Comparison of ENCODE assay signal across 12 cellular contexts in genomic region chr15:55268054-55268695, GRCh38. TPM values are rescaled to one million over a fixed set of nuclear protein-coding genes. Genes with fewer than 3 reads are reported as not detected.
DNase-seq lines count a peak whose midpoint lies in the region; ATAC-seq, FAIRE-seq and TF ChIP-seq lines count a peak whose summit lies in the region.
"Had no signal": no experiment of that assay in that cellular context is flagged by ENCODE, and none has a peak within 500 bp of the region (broad histone marks: within the 10 kb centered on the region; RNA-seq: fewer than 3 reads in every experiment).

No MANE protein-coding gene starts in this region.

- H3K4me2 ChIP-seq in Karpas-422 (ENCODE audit: low read depth, low read length, poor library complexity, severe bottlenecking) (peak overlapping the region; percentile 24), K562 (ENCODE audit: insufficient read depth, low read length) (peak overlapping the region; percentile 61; the same call in 1 of the 2 replicates)

- peak; percentile 67 for ATAC-seq in K562
- no peak for ATAC-seq in HG03196 (IDR thresholded peaks at IDR 0.05; ENCODE audit: unreplicated experiment)
- ATAC-seq in sciatic nerve = no peak

- H3K36me3 Mint-ChIP-seq in CD4-positive, alpha-beta memory T cell = peaks cover 20 to 21% of the 10 kb centered on the region in 2 donors

- BruUV-seq in K562 (replicated peaks; lab: Mats Ljungman, UMichigan) = no TSS peak

- 17% methylated on average over 2 of the region's 2 CpGs for WGBS in K562 (ENCODE audit: insufficient coverage, low coverage, missing lambda C conversion rate)

- H2AFZ ChIP-seq in Karpas-422 (ENCODE audit: low read length) (peak overlapping the region; percentile 72; the same call in 1 of the 2 replicates), K562 (ENCODE audit: low read depth, low read length) (no peak overlapping the region)

- H3K4me1 ChIP-seq in CD4-positive, alpha-beta memory T cell (ENCODE audit: insufficient read depth, low read length) = peaks cover 74% of the 10 kb centered on the region
- H3K4me1 ChIP-seq in Karpas-422 (ENCODE audit: low read length) = peaks cover 9% of the 10 kb centered on the region
- H3K4me1 ChIP-seq in K562 (replicated peaks in 1 of 2; ENCODE audit: control insufficient read depth in 2 of 2, insufficient read depth in 2 of 2, low read length in 2 of 2) = peaks cover 9 to 25% of the 10 kb centered on the region in 2 experiments; a peak in 4 of 5 replicates
- H3K4me1 ChIP-seq: foreskin keratinocyte, right atrium auricular region had no signal

- H3K36me3 ChIP-seq in CD4-positive, alpha-beta memory T cell (ENCODE audit: insufficient read depth, low read length) = no peaks in the 10 kb centered on the region
- no peaks in the 10 kb centered on the region for H3K36me3 ChIP-seq in Karpas-422 (ENCODE audit: insufficient read depth, low read length)
- peaks cover 64% of the 10 kb centered on the region for H3K36me3 ChIP-seq in K562 (ENCODE audit: control insufficient read depth, insufficient read depth, low read length)
- H3K36me3 ChIP-seq: right atrium auricular region had no signal

- peak overlapping the region; percentile 90 to 98 (median 97) for H3K27ac Mint-ChIP-seq in CD4-positive, alpha-beta memory T cell

- no peaks in the 10 kb centered on the region for H3K9me2 ChIP-seq in Karpas-422 (replicated peaks; ENCODE audit: insufficient read depth, low read length)

- no peaks in the 10 kb centered on the region for H3K9me3 Mint-ChIP-seq in CD4-positive, alpha-beta memory T cell

- no peaks in the 10 kb centered on the region for H3K9me1 ChIP-seq in K562 (ENCODE audit: control insufficient read depth, insufficient read depth, low read length)

- FAIRE-seq in K562 (lab: Jason Lieb, UNC) = peak; percentile 71

- no peak overlapping the region for H3K9ac ChIP-seq in Karpas-422 (ENCODE audit: low read length)
- peak overlapping the region in 1 of 2 experiments; percentile 10; a peak in 2 of 4 replicates for H3K9ac ChIP-seq in K562 (ENCODE audit: insufficient read depth in 1 of 2, low read depth in 2 of 2, low read length in 2 of 2)

- H3K27ac ChIP-seq in CD4-positive, alpha-beta memory T cell (ENCODE audit: low read depth, low read length) = peak overlapping the region; percentile 69
- no peak overlapping the region for H3K27ac ChIP-seq in Karpas-422 (ENCODE audit: low read length)
- H3K27ac ChIP-seq in K562 (ENCODE audit: extremely low read depth, low read depth, low read length) = peak overlapping the region; percentile 38
- H3K27ac ChIP-seq: right atrium auricular region had no signal

- CTCF ChIA-PET in CD4-positive, alpha-beta memory T cell (lab: Charles Lee; ENCODE audit: partially characterized antibody) = interaction anchor here (1.2 to 3.4 kb wide), 12 partner anchors 9 to 167 kb away, joined by 4 to 19 read pairs (median 8); partner anchors contain the start of genes CCPG1, PIERCE2 and RSL24D1
- CTCF ChIA-PET in K562 (lab: Yijun Ruan, JAX; ENCODE audit: low intra/inter-chr PET ratio) = no interaction called here

- TF ChIP-seq RAD21 in K562 (CRISPR knock-in tag; conservative IDR thresholded peaks at IDR 0.05 in 1 of 2, IDR thresholded peaks at IDR 0.05 in 1 of 2) = no peak

- H3K4me1 Mint-ChIP-seq in CD4-positive, alpha-beta memory T cell = peaks cover 47 to 78% (median 63%) of the 10 kb centered on the region in 4 donors

- H3K27me3 ChIP-seq in CD4-positive, alpha-beta memory T cell (ENCODE audit: insufficient read depth, low read length) = no peaks in the 10 kb centered on the region
- H3K27me3 ChIP-seq in Karpas-422 (ENCODE audit: low read length) (no peaks in the 10 kb centered on the region), K562 (ENCODE audit: control insufficient read depth in 2 of 2, insufficient read depth in 2 of 2, low read length in 2 of 2) (no peaks in the 10 kb centered on the region)
- H3K27me3 ChIP-seq: foreskin keratinocyte, right atrium auricular region had no signal

- no peak for TF ChIP-seq EP300 in K562 (IDR thresholded peaks at IDR 0.05; ENCODE audit: low read length)

- H3K4me3 Mint-ChIP-seq in CD4-positive, alpha-beta memory T cell = peak overlapping the region in 7 of 8 donors; percentile 69 to 85 (median 80)

- H3K79me2 ChIP-seq in Karpas-422 (ENCODE audit: low read length) (no peaks in the 10 kb centered on the region), K562 (ENCODE audit: control insufficient read depth, insufficient read depth, low read length) (peaks cover 82% of the 10 kb centered on the region)

- intact Hi-C loops in CD4-positive, alpha-beta memory T cell (cut with micrococcal nuclease) = no loop called here
- intact Hi-C loops in K562 (cut with micrococcal nuclease) (no loop called here), sciatic nerve (cut with DNase I) (no loop called here)

- no peak for TF ChIP-seq CTCF in K562 (IDR thresholded peaks at IDR 0.05 in 2 of 3, conservative IDR thresholded peaks at IDR 0.05 in 1 of 3; ENCODE audit: insufficient read depth in 2 of 3, low read depth in 1 of 3, low read length in 3 of 3)

- TF ChIP-seq POLR2A in K562 (conservative IDR thresholded peaks at IDR 0.05) = no peak

- peak overlapping the region in 1 of 2 donors; percentile 30 for H3K4me3 ChIP-seq in CD4-positive, alpha-beta memory T cell (ENCODE audit: low read length in 2 of 2)
- H3K4me3 ChIP-seq in Karpas-422 (ENCODE audit: low read length) = no peak overlapping the region
- no peak overlapping the region for H3K4me3 ChIP-seq in K562
- H3K4me3 ChIP-seq: right atrium auricular region had no signal

- in situ Hi-C loops in K562 (cut with MboI) = no loop called here

- no peaks in the 10 kb centered on the region for H3K27me3 Mint-ChIP-seq in CD4-positive, alpha-beta memory T cell

- POLR2A ChIA-PET in CD4-positive, alpha-beta memory T cell (lab: Charles Lee; ENCODE audit: partially characterized antibody) = interaction anchor here (0.9 to 10.6 kb wide), 15 partner anchors 9 to 140 kb away, joined by 3 to 201 read pairs (median 6); partner anchors contain the start of genes CCPG1, PIERCE2, PIGB and PIGBOS1
- POLR2A ChIA-PET in K562 (lab: Yijun Ruan, JAX) = interaction anchor here (1.0 to 3.4 kb wide), 6 partner anchors 9 to 17 kb away, joined by 3 to 14 read pairs (median 6); no protein-coding TSS in a partner anchor

- no peak for DNase-seq in CD4-positive, alpha-beta memory T cell
- DNase-seq in Karpas-422 (no peak), K562 (ENCODE audit: extremely low read depth in 1 of 4, low spot score in 3 of 4) (peak in 1 of 4 experiments; percentile 49), renal cortical epithelial cell (ENCODE audit: low read depth) (peak; percentile 23), NCI-H1417 (lab: John Stamatoyannopoulos, UW) (no peak), sciatic nerve (ENCODE audit: low spot score) (no peak)
- DNase-seq: Calu3, NCI-H2081 treated with DMSO at 0.1 percent for 48 hours, NCI-H774 had no signal

- no peaks in the 10 kb centered on the region for H3K9me3 ChIP-seq in CD4-positive, alpha-beta memory T cell (ENCODE audit: control insufficient read depth in 1 of 2, low read length in 2 of 2)
- H3K9me3 ChIP-seq in Karpas-422 (ENCODE audit: low read length) = no peaks in the 10 kb centered on the region
- no peaks in the 10 kb centered on the region for H3K9me3 ChIP-seq in K562 (replicated peaks; ENCODE audit: control insufficient read depth, insufficient read depth, low read depth, low read length)
- H3K9me3 ChIP-seq: right atrium auricular region had no signal

- no peaks in the 10 kb centered on the region for H4K20me1 ChIP-seq in Karpas-422 (ENCODE audit: insufficient read depth, low read depth, low read length)
- 0 out of 2 replicates have a peak, but pooled peaks cover 5% of the 10 kb centered on the region for H4K20me1 ChIP-seq in K562 (replicated peaks; ENCODE audit: control insufficient read depth, insufficient read depth, low read length)

RNA-seq across cellular contexts. Expression of gene RAB27A, which starts 21.4 kb away (rescaled TPM):
- total RNA-seq in CD4-positive, alpha-beta memory T cell = 10 to 100 TPM; 44.6 to 52.5 TPM
- polyA plus RNA-seq in CD4-positive, alpha-beta memory T cell = 10 to 100 TPM; 52.1 to 55.7 TPM
- 1.3 and 4.7 TPM in 2 replicates for total RNA-seq in Karpas-422 (2014; rRNA removed; shearing (Covaris generic); ENCODE audit: low replicate concordance)
- total RNA-seq in K562 (2011; cell fraction: chromatin; rRNA removed; ENCODE audit: low replicate concordance) = 30.2 and 106 TPM in 2 replicates
- total RNA-seq in K562 (2011; cell fraction: nucleolus; rRNA removed) = 15.7 and 21.6 TPM in 2 replicates
- 67.8 and 109 TPM in 2 replicates for total RNA-seq in K562 (2011; cell fraction: nucleoplasm; rRNA removed)
- total RNA-seq in K562 (2014; rRNA removed) = 44.7 and 46.7 TPM in 2 replicates
- total RNA-seq in K562 (2014; rRNA removed; fragmentation: Illumina TruSeq; extraction: Trizol) = 80.4 and 103 TPM in 2 replicates
- total RNA-seq in K562 (2015; rRNA removed; fragmentation: Illumina TruSeq; extraction: Trizol) = 31.4 and 31.5 TPM in 2 replicates
- 85.9 and 90.2 TPM in 2 replicates for total RNA-seq in K562 (2021)
- 145 and 171 TPM in 2 replicates for polyA plus RNA-seq in K562 (2011; rRNA removed)
- 37.8 and 101 TPM in 2 replicates for polyA plus RNA-seq in K562 (2011; cell fraction: cytosol; rRNA removed)
- 27.7 and 51.9 TPM in 2 replicates for polyA plus RNA-seq in K562 (2011; cell fraction: nucleus; rRNA removed)
- 57.6 and 84.6 TPM in 2 replicates for polyA plus RNA-seq in K562 (2012)
- 128 TPM in 2 replicates for polyA plus RNA-seq in K562 (2014; fragmentation: Illumina TruSeq; extraction: Trizol)
- 10 to 100 TPM; 55.1 to 59.3 TPM for polyA plus RNA-seq in K562 (2014; fragmentation: Nextera tagmentation; extraction: Ambion mirVana)
- 113 and 118 TPM in 2 replicates for polyA plus RNA-seq in K562 (2014; rRNA removed)
- polyA minus RNA-seq in K562 (2011; rRNA and poly(A)+ RNA removed) = 142 and 170 TPM in 2 replicates
- polyA minus RNA-seq in K562 (2011; cell fraction: cytosol; rRNA and poly(A)+ RNA removed) = 39.3 and 46.7 TPM in 2 replicates
- 15.1 and 33.4 TPM in 2 replicates for polyA minus RNA-seq in K562 (2011; cell fraction: nucleus; rRNA and poly(A)+ RNA removed)
- 6.9 and 25.7 TPM in 2 replicates for total RNA-seq in renal cortical epithelial cell
- 27.6 TPM for total RNA-seq in sciatic nerve

RNA-seq across cellular contexts. Expression of gene PIGBOS1, which starts 50.7 kb away (rescaled TPM):
- total RNA-seq in CD4-positive, alpha-beta memory T cell = 10 to 100 TPM; 14.1 to 20.3 TPM
- 10 to 100 TPM; 27.8 to 37.8 TPM for polyA plus RNA-seq in CD4-positive, alpha-beta memory T cell
- 17.1 and 18.2 TPM in 2 replicates for total RNA-seq in Karpas-422 (2014; rRNA removed; shearing (Covaris generic); ENCODE audit: low replicate concordance)
- total RNA-seq in K562 (2011; cell fraction: chromatin; rRNA removed; ENCODE audit: low replicate concordance) = 26.3 and 32.2 TPM in 2 replicates
- 27.1 and 33.7 TPM in 2 replicates for total RNA-seq in K562 (2011; cell fraction: nucleolus; rRNA removed)
- 30.8 and 33.2 TPM in 2 replicates for total RNA-seq in K562 (2011; cell fraction: nucleoplasm; rRNA removed)
- total RNA-seq in K562 (2014; rRNA removed) = 25.8 and 30.1 TPM in 2 replicates
- 41.7 and 47.8 TPM in 2 replicates for total RNA-seq in K562 (2014; rRNA removed; fragmentation: Illumina TruSeq; extraction: Trizol)
- total RNA-seq in K562 (2015; rRNA removed; fragmentation: Illumina TruSeq; extraction: Trizol) = 50.0 and 51.3 TPM in 2 replicates
- total RNA-seq in K562 (2021) = 22.8 and 25.2 TPM in 2 replicates
- polyA plus RNA-seq in K562 (2011; rRNA removed) = 21.0 and 33.2 TPM in 2 replicates
- 22.3 and 33.0 TPM in 2 replicates for polyA plus RNA-seq in K562 (2011; cell fraction: cytosol; rRNA removed)
- 5.2 and 8.8 TPM in 2 replicates for polyA plus RNA-seq in K562 (2011; cell fraction: nucleus; rRNA removed)
- polyA plus RNA-seq in K562 (2012) = 39.0 and 39.5 TPM in 2 replicates
- 37.4 and 41.4 TPM in 2 replicates for polyA plus RNA-seq in K562 (2014; fragmentation: Illumina TruSeq; extraction: Trizol)
- polyA plus RNA-seq in K562 (2014; fragmentation: Nextera tagmentation; extraction: Ambion mirVana) = 10 to 100 TPM; 70.4 to 76.2 TPM
- polyA plus RNA-seq in K562 (2014; rRNA removed) = 46.0 and 46.5 TPM in 2 replicates
- polyA minus RNA-seq in K562 (2011; rRNA and poly(A)+ RNA removed) = 7.0 and 7.4 TPM in 2 replicates
- polyA minus RNA-seq in K562 (2011; cell fraction: cytosol; rRNA and poly(A)+ RNA removed) = 4.7 and 6.5 TPM in 2 replicates
- polyA minus RNA-seq in K562 (2011; cell fraction: nucleus; rRNA and poly(A)+ RNA removed) = 6.7 and 21.1 TPM in 2 replicates
- total RNA-seq in renal cortical epithelial cell = 11.4 and 16.0 TPM in 2 replicates
- 11.8 TPM for total RNA-seq in sciatic nerve

RNA-seq across cellular contexts. Expression of gene PIGB, which starts 50.8 kb away (rescaled TPM):
- 10 to 100 TPM; 26.4 to 28.6 TPM for total RNA-seq in CD4-positive, alpha-beta memory T cell
- polyA plus RNA-seq in CD4-positive, alpha-beta memory T cell = 10 to 100 TPM; 13.0 to 18.7 TPM
- total RNA-seq in Karpas-422 (2014; rRNA removed; shearing (Covaris generic); ENCODE audit: low replicate concordance) = 15.6 and 46.6 TPM in 2 replicates
- total RNA-seq in K562 (2011; cell fraction: chromatin; rRNA removed; ENCODE audit: low replicate concordance) = 28.2 and 49.6 TPM in 2 replicates
- total RNA-seq in K562 (2011; cell fraction: nucleolus; rRNA removed) = 20.2 and 21.6 TPM in 2 replicates
- 40.3 and 47.6 TPM in 2 replicates for total RNA-seq in K562 (2011; cell fraction: nucleoplasm; rRNA removed)
- total RNA-seq in K562 (2014; rRNA removed) (9.9 and 13.3 TPM in 2 replicates), K562 (2014; rRNA removed; fragmentation: Illumina TruSeq; extraction: Trizol) (18.2 and 24.4 TPM in 2 replicates), K562 (2015; rRNA removed; fragmentation: Illumina TruSeq; extraction: Trizol) (18.2 and 20.2 TPM in 2 replicates), K562 (2021) (12.8 and 14.4 TPM in 2 replicates), renal cortical epithelial cell (16.2 and 18.2 TPM in 2 replicates), sciatic nerve (8.5 TPM)
- polyA plus RNA-seq in K562 (2011; rRNA removed) (25.3 and 32.3 TPM in 2 replicates), K562 (2014; fragmentation: Illumina TruSeq; extraction: Trizol) (14.1 and 15.2 TPM in 2 replicates), K562 (2014; fragmentation: Nextera tagmentation; extraction: Ambion mirVana) (10 to 100 TPM; 21.0 to 24.4 TPM), K562 (2014; rRNA removed) (12.5 and 15.0 TPM in 2 replicates)
- 10.9 and 18.3 TPM in 2 replicates for polyA plus RNA-seq in K562 (2011; cell fraction: cytosol; rRNA removed)
- 15.3 and 23.2 TPM in 2 replicates for polyA plus RNA-seq in K562 (2011; cell fraction: nucleus; rRNA removed)
- 8.4 and 12.3 TPM in 2 replicates for polyA plus RNA-seq in K562 (2012)
- 20.1 and 24.1 TPM in 2 replicates for polyA minus RNA-seq in K562 (2011; rRNA and poly(A)+ RNA removed)
- polyA minus RNA-seq in K562 (2011; cell fraction: cytosol; rRNA and poly(A)+ RNA removed) = 5.9 and 11.3 TPM in 2 replicates
- polyA minus RNA-seq in K562 (2011; cell fraction: nucleus; rRNA and poly(A)+ RNA removed) = 16.3 and 24.3 TPM in 2 replicates
